Comparison of ENCODE assay signal across 2 cellular contexts in the genomic region with DNA sequence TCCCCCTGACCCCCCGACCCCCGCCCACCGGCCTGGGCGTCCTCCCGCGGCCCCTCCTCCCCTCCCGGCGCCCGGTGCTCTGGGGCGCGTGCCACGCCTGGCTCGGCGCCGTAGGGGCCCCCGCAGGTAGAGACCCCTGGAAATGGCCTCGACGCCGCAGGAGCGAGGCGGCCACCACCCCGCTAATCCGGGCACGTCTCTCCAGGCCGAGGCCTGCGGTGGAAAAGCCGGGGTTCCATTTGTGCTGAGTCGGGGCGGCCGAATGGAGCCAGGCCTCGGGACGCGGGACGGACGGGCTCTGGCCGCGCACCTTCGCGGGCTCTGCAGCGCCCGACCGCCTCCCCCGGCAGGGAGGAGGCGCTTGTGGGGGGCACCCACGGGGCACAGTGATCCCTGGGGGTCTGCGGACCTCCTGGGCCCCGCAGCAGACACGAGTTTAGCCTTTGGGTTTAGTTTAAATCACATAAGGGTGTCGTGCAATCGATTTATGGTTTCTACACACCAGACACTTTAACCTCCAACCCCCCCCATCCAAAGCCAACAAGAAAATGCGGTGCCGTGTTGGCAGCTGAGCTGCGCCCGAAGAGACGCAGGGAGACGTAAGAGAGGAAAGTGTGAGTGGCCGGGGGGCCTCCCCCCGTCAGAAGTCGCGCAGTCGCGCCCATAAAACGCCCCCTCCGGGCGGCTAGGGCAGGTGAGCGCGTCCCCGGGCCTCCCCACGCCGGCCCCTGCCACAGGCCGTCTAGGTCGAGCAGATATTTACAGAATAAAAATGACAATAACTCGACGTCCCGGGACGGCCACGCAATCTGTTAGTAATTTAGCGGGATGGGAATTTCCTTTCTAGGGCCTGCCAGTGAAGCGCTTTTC.
TF ChIP-seq lines count a peak whose summit lies in the region.

No MANE protein-coding gene starts in this region.

TF ChIP-seq in IMR-90, 13 proteins besides CTCF, POLR2A, EP300 and RAD21 (continued from another document):
- TF ChIP-seq, protein P1, sequence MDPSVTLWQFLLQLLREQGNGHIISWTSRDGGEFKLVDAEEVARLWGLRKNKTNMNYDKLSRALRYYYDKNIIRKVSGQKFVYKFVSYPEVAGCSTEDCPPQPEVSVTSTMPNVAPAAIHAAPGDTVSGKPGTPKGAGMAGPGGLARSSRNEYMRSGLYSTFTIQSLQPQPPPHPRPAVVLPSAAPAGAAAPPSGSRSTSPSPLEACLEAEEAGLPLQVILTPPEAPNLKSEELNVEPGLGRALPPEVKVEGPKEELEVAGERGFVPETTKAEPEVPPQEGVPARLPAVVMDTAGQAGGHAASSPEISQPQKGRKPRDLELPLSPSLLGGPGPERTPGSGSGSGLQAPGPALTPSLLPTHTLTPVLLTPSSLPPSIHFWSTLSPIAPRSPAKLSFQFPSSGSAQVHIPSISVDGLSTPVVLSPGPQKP (IDR thresholded peaks at IDR 0.05; ENCODE audit: borderline replicate concordance, low read depth, low read length) = no peak
- TF ChIP-seq RCOR1 (IDR thresholded peaks at IDR 0.05; ENCODE audit: insufficient replicate concordance, low read length) (no peak), FOS (IDR thresholded peaks at IDR 0.05; ENCODE audit: low read depth, low read length) (no peak), SMC3 (IDR thresholded peaks at IDR 0.05; ENCODE audit: low read depth, low read length) (no peak), BHLHE40 (IDR thresholded peaks at IDR 0.05; ENCODE audit: low read depth, low read length) (no peak), MAZ (IDR thresholded peaks at IDR 0.05; ENCODE audit: borderline replicate concordance, low read depth, low read length) (no peak), RFX5 (IDR thresholded peaks at IDR 0.05; ENCODE audit: low read depth, low read length) (no peak), MXI1 (IDR thresholded peaks at IDR 0.05; ENCODE audit: borderline replicate concordance, low read depth, low read length) (no peak), CHD1 (IDR thresholded peaks at IDR 0.05; ENCODE audit: low read depth, low read length) (no peak), MAFK (IDR thresholded peaks at IDR 0.05; ENCODE audit: low read depth, low read length) (no peak), NFE2L2 (IDR thresholded peaks at IDR 0.05; ENCODE audit: low read depth, low read length) (no peak)
- TF ChIP-seq, protein P2, sequence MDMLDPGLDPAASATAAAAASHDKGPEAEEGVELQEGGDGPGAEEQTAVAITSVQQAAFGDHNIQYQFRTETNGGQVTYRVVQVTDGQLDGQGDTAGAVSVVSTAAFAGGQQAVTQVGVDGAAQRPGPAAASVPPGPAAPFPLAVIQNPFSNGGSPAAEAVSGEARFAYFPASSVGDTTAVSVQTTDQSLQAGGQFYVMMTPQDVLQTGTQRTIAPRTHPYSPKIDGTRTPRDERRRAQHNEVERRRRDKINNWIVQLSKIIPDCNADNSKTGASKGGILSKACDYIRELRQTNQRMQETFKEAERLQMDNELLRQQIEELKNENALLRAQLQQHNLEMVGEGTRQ (IDR thresholded peaks at IDR 0.05; ENCODE audit: low read depth, low read length) = no peak

TF ChIP-seq in neural cell, 6 proteins besides CTCF, POLR2A, EP300 and RAD21:
- TF ChIP-seq, protein P3, sequence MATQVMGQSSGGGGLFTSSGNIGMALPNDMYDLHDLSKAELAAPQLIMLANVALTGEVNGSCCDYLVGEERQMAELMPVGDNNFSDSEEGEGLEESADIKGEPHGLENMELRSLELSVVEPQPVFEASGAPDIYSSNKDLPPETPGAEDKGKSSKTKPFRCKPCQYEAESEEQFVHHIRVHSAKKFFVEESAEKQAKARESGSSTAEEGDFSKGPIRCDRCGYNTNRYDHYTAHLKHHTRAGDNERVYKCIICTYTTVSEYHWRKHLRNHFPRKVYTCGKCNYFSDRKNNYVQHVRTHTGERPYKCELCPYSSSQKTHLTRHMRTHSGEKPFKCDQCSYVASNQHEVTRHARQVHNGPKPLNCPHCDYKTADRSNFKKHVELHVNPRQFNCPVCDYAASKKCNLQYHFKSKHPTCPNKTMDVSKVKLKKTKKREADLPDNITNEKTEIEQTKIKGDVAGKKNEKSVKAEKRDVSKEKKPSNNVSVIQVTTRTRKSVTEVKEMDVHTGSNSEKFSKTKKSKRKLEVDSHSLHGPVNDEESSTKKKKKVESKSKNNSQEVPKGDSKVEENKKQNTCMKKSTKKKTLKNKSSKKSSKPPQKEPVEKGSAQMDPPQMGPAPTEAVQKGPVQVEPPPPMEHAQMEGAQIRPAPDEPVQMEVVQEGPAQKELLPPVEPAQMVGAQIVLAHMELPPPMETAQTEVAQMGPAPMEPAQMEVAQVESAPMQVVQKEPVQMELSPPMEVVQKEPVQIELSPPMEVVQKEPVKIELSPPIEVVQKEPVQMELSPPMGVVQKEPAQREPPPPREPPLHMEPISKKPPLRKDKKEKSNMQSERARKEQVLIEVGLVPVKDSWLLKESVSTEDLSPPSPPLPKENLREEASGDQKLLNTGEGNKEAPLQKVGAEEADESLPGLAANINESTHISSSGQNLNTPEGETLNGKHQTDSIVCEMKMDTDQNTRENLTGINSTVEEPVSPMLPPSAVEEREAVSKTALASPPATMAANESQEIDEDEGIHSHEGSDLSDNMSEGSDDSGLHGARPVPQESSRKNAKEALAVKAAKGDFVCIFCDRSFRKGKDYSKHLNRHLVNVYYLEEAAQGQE (IDR thresholded peaks at IDR 0.05; ENCODE audit: borderline replicate concordance) = no peak
- peak; percentile 3 for TF ChIP-seq EZH2 (IDR thresholded peaks at IDR 0.05; ENCODE audit: borderline replicate concordance, insufficient read depth, low read length, poor library complexity, severe bottlenecking)
- no peak for TF ChIP-seq SMC3 (conservative IDR thresholded peaks at IDR 0.05; ENCODE audit: poor library complexity)
- peak; percentile 12 for TF ChIP-seq POLR2AphosphoS5 (IDR thresholded peaks at IDR 0.05)
